In genomic region chr12:19390208-19390607, GRCh38 we compare ENCODE assay signal across 12 cellular contexts.
"Had no signal": no experiment of that assay in that cellular context is flagged by ENCODE, and none has a peak within 500 bp of the region (broad histone marks: within the 10 kb centered on the region; RNA-seq: fewer than 3 reads in every experiment).

No MANE protein-coding gene starts in this region.

- H3K27me3 Mint-ChIP-seq: activated CD4-positive, alpha-beta T cell treated with anti-CD3 and anti-CD28 coated beads for 36 hours; activated CD8-positive, alpha-beta T cell treated with anti-CD3 and anti-CD28 coated beads for 36 hours; memory B cell; stimulated activated naive B cell treated with anti-CD40 and anti-IgM and Interleukin-4, amounts not matched to agents 10 μg/mL and 1 μg/mL and 100 μg/mL, for 72 hours had no signal

- H3K36me3 Mint-ChIP-seq: activated naive CD8-positive, alpha-beta T cell treated with anti-CD3 and anti-CD28 coated beads, Interleukin-2, amount 10 ng/mL, durations not matched to agents 7 days and 5 days; memory B cell; stimulated activated naive B cell treated with anti-CD40 and anti-IgM and Interleukin-4, amounts not matched to agents 10 μg/mL and 1 μg/mL and 100 μg/mL, for 72 hours had no signal

- DNase-seq: activated CD4-positive, alpha-beta T cell treated with anti-CD3 and anti-CD28 coated beads for 36 hours; activated CD8-positive, alpha-beta memory T cell treated with anti-CD3 and anti-CD28 coated beads, Interleukin-2, amount 50 U/mL, for 4 hours; activated CD8-positive, alpha-beta T cell treated with anti-CD3 and anti-CD28 coated beads for 36 hours; activated naive CD8-positive, alpha-beta T cell treated with anti-CD3 and anti-CD28 coated beads, Interleukin-2, amount 10 ng/mL, durations not matched to agents 7 days and 5 days; aorta; effector CD4-positive, alpha-beta T cell; head of caudate nucleus; left ventricle myocardium inferior; stimulated activated naive B cell treated with anti-CD40 and anti-IgM and Interleukin-4, amounts not matched to agents 10 μg/mL and 1 μg/mL and 100 μg/mL, for 72 hours; T-helper 9 cell had no signal

- H3K9me3 Mint-ChIP-seq: activated CD8-positive, alpha-beta T cell treated with anti-CD3 and anti-CD28 coated beads for 36 hours; activated naive CD8-positive, alpha-beta T cell treated with anti-CD3 and anti-CD28 coated beads, Interleukin-2, amount 10 ng/mL, durations not matched to agents 7 days and 5 days; memory B cell; neural crest cell; stimulated activated naive B cell treated with anti-CD40 and anti-IgM and Interleukin-4, amounts not matched to agents 10 μg/mL and 1 μg/mL and 100 μg/mL, for 72 hours had no signal

- H3K27ac Mint-ChIP-seq: activated CD4-positive, alpha-beta T cell treated with anti-CD3 and anti-CD28 coated beads for 36 hours; activated CD8-positive, alpha-beta T cell treated with anti-CD3 and anti-CD28 coated beads for 36 hours; activated naive CD8-positive, alpha-beta T cell treated with anti-CD3 and anti-CD28 coated beads, Interleukin-2, amount 10 ng/mL, durations not matched to agents 7 days and 5 days; memory B cell; stimulated activated naive B cell treated with anti-CD40 and anti-IgM and Interleukin-4, amounts not matched to agents 10 μg/mL and 1 μg/mL and 100 μg/mL, for 72 hours had no signal

- H3K4me1 Mint-ChIP-seq: activated CD4-positive, alpha-beta T cell treated with anti-CD3 and anti-CD28 coated beads for 36 hours; activated naive CD8-positive, alpha-beta T cell treated with anti-CD3 and anti-CD28 coated beads, Interleukin-2, amount 10 ng/mL, durations not matched to agents 7 days and 5 days; memory B cell; stimulated activated naive B cell treated with anti-CD40 and anti-IgM and Interleukin-4, amounts not matched to agents 10 μg/mL and 1 μg/mL and 100 μg/mL, for 72 hours had no signal

- H3K4me3 Mint-ChIP-seq: activated CD4-positive, alpha-beta T cell treated with anti-CD3 and anti-CD28 coated beads for 36 hours; activated CD8-positive, alpha-beta T cell treated with anti-CD3 and anti-CD28 coated beads for 36 hours; activated naive CD8-positive, alpha-beta T cell treated with anti-CD3 and anti-CD28 coated beads, Interleukin-2, amount 10 ng/mL, durations not matched to agents 7 days and 5 days; memory B cell; neural crest cell; stimulated activated naive B cell treated with anti-CD40 and anti-IgM and Interleukin-4, amounts not matched to agents 10 μg/mL and 1 μg/mL and 100 μg/mL, for 72 hours had no signal

- ATAC-seq: activated CD4-positive, alpha-beta T cell treated with anti-CD3 and anti-CD28 coated beads for 36 hours; activated CD8-positive, alpha-beta T cell treated with anti-CD3 and anti-CD28 coated beads for 36 hours; stimulated activated naive B cell treated with anti-CD40 and anti-IgM and Interleukin-4, amounts not matched to agents 10 μg/mL and 1 μg/mL and 100 μg/mL, for 72 hours had no signal
